ENCODE assay signal across 8 cellular contexts in genomic region chr19:1725100-1726064, GRCh38. TPM values are rescaled to one million over a fixed set of nuclear protein-coding genes. Genes with fewer than 3 reads are reported as not detected.
DNase-seq lines count a peak whose midpoint lies in the region; ATAC-seq, FAIRE-seq and TF ChIP-seq lines count a peak whose summit lies in the region.

No MANE protein-coding gene starts in this region.

- WGBS in small intestine, 3 donors, result 8 to 11% (median 9%) methylated on average over 48 to 90 of the region's 90 CpGs

- H3K27me3 ChIP-seq in PC-9 (ENCODE audit: insufficient read depth, low read depth) (peaks cover 9% of the 10 kb centered on the region), brain microvascular endothelial cell (replicated peaks) (peaks cover 11% of the 10 kb centered on the region), small intestine (ENCODE audit: control insufficient read depth in 2 of 2, insufficient read depth in 2 of 2, low read length in 2 of 2) (peaks cover 3 to 17% of the 10 kb centered on the region in 2 donors)

- peak; percentile 73 for DNase-seq in activated CD8-positive, alpha-beta memory T cell treated with anti-CD3 and anti-CD28 coated beads for 24 hours
- no peak for DNase-seq in activated CD8-positive, alpha-beta memory T cell treated with anti-CD3 and anti-CD28 coated beads, Interleukin-2, amount 50 U/mL, for 4 hours
- DNase-seq in PC-9 (no peak), brain microvascular endothelial cell (no peak), iPS-NIHi11 (ENCODE audit: low spot score) (peak; percentile 100), small intestine (peak; percentile 32), NOMO-1 (lab: John Stamatoyannopoulos, UW; ENCODE audit: unreplicated experiment in 2 of 2) (no peak)

- no peak for FAIRE-seq in small intestine (lab: Jason Lieb, UNC)

- 0 out of 2 replicates have a peak overlapping the region, but pooled peaks have one; percentile 28 for H3K4me2 ChIP-seq in PC-9

- no peak overlapping the region for H2AFZ ChIP-seq in PC-9

- no peaks in the 10 kb centered on the region for H3F3A ChIP-seq in PC-9 (ENCODE audit: insufficient read depth, low read depth)

- H3K36me3 ChIP-seq in PC-9 (ENCODE audit: low read depth) (no peaks in the 10 kb centered on the region), brain microvascular endothelial cell (replicated peaks) (no peaks in the 10 kb centered on the region), small intestine (ENCODE audit: control insufficient read depth in 2 of 2, insufficient read depth in 2 of 2, low read length in 2 of 2) (no peaks in the 10 kb centered on the region)

- H3K4me1 ChIP-seq in PC-9 (replicated peaks; ENCODE audit: insufficient read depth) (no peaks in the 10 kb centered on the region), small intestine (ENCODE audit: control insufficient read depth in 2 of 2, insufficient read depth in 1 of 2, low read depth in 1 of 2, low read length in 1 of 2) (no peaks in the 10 kb centered on the region)

- H3K4me3 ChIP-seq in PC-9 (no peak overlapping the region), brain microvascular endothelial cell (ENCODE audit: low read depth, low read length) (peak overlapping the region; percentile 54), small intestine (ENCODE audit: low read depth in 1 of 2, low read length in 2 of 2) (peak overlapping the region in 1 of 2 donors; percentile 31)

- H3K9me3 ChIP-seq in PC-9 (ENCODE audit: insufficient read depth, low read depth), result no peaks in the 10 kb centered on the region
- no peaks in the 10 kb centered on the region for H3K9me3 ChIP-seq in small intestine (ENCODE audit: control insufficient read depth, low read depth)

- no peaks in the 10 kb centered on the region for H3K79me2 ChIP-seq in PC-9 (ENCODE audit: low read depth)

- CTCF ChIA-PET in PC-9 (lab: Charles Lee), result no interaction called here

- in situ Hi-C loops in brain microvascular endothelial cell (cut with HindIII; ENCODE audit: low pct_ligation_motif_present, low sequenced_read_pairs), result no loop called here

- no peaks in the 10 kb centered on the region for H4K20me1 ChIP-seq in PC-9 (ENCODE audit: insufficient read depth)

- no peak overlapping the region for H3K27ac ChIP-seq in PC-9
- no peak overlapping the region for H3K27ac ChIP-seq in brain microvascular endothelial cell
- no peak overlapping the region for H3K27ac ChIP-seq in small intestine (ENCODE audit: low read depth in 1 of 2, low read length in 1 of 2)

- no TSS peak for BruUV-seq in PC-9 (replicated peaks; lab: Mats Ljungman, UMichigan)

- POLR2A ChIA-PET in PC-9 (lab: Charles Lee; ENCODE audit: unreplicated experiment), result no interaction called here

- TF ChIP-seq CTCF in PC-9 (conservative IDR thresholded peaks at IDR 0.05) (no peak), brain microvascular endothelial cell (IDR thresholded peaks at IDR 0.05; ENCODE audit: low read depth, low read length, missing control alignments) (no peak)

- H3K9me2 ChIP-seq in PC-9 (ENCODE audit: insufficient read depth), result no peaks in the 10 kb centered on the region

- intact Hi-C loops in PC-9 (cut with micrococcal nuclease; ENCODE audit: unreplicated experiment), result no loop called here

- ATAC-seq in GM18517 (IDR thresholded peaks at IDR 0.05; ENCODE audit: unreplicated experiment), result no peak

RNA-seq across cellular contexts. Expression of gene ONECUT3, which starts 27.9 kb away (rescaled TPM):
- total RNA-seq in PC-9 (2021), result 0.05 TPM in 1 of 2 replicates, not detected in the other
- under 1 TPM; under 0.01 to 0.22 (median 0.07) TPM for polyA plus RNA-seq in small intestine

Comparison
In these comparisons a context has a peak if more than half of its experiments do, and no peak if none do; other contexts are left out.
1. DNase-seq: peak in activated CD8-positive, alpha-beta memory T cell treated with anti-CD3 and anti-CD28 coated beads for 24 hours (single experiment), iPS-NIHi11 (single experiment) and small intestine (single experiment); none in activated CD8-positive, alpha-beta memory T cell treated with anti-CD3 and anti-CD28 coated beads, Interleukin-2, amount 50 U/mL, for 4 hours (single experiment), PC-9 (0 of 2), brain microvascular endothelial cell (single experiment) and NOMO-1 (0 of 2).